8 cellular contexts compared by ENCODE assay signal in the genomic region with DNA sequence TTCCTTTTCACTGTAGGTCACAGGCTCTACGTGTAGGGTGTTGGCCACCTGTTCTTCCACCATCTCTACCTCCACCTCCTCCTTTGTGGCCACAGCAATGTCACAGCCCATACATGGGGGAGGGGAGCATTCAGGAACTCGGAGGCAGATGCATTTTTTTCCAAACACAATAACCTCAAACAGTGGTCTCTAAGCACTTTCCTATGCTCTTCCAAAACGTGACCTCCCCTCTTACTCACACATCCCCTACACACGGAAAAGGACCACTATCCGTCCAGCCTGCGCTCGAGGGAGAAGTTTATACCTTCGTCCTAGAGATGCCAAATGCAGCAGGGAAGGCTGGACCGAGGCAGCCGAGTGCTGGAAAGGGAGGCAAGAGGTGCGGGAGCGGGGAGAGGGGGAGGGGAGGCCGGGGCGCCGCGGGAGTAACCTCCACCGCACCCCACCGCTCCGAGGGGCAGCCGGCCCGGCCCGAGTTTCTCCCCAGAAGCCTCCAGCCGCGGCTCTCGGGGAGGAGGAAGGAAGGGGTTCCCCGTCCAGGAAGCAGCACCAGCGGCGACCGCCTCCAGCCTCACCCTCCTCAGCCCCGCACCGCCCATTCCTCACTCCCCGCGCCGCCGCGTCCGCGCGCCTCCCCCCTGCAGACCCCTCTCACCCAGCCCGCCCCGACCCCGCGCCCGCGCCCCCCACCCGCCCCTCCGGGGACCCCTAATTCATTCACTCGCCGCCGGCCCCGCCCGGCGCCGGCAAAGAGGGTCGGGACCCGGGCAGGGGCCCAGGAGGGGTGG. TPM values are rescaled to one million over a fixed set of nuclear protein-coding genes. Genes with fewer than 3 reads are reported as not detected.
DNase-seq lines count a peak whose midpoint lies in the region; ATAC-seq and TF ChIP-seq lines count a peak whose summit lies in the region.

No MANE protein-coding gene starts in this region.

- peak; percentile 61 for DNase-seq in GM12865 (ENCODE audit: low read depth)
- DNase-seq in NCI-H2196 (lab: John Stamatoyannopoulos, UW; ENCODE audit: unreplicated experiment): peak; percentile 69
- DNase-seq in activated CD8-positive, alpha-beta T cell treated with anti-CD3 and anti-CD28 coated beads, Interleukin-2, amount 10 ng/mL, durations not matched to agents 7 days and 5 days: peak; percentile 60
- DNase-seq in effector memory CD4-positive, alpha-beta T cell: peak; percentile 23 to 45 (median 27)
- peak; percentile 68 for DNase-seq in mesendoderm
- DNase-seq in stimulated activated CD8-positive, alpha-beta memory T cell treated with anti-CD3 and anti-CD28 coated beads, Interleukin-15, amount 100 ng/mL, for 4 hours (ENCODE audit: low read depth in 2 of 2): peak; percentile 7 to 21
- DNase-seq in middle frontal gyrus (ENCODE audit: extremely low spot score, low spot score): no peak

- H3K4ac ChIP-seq in mesendoderm (ENCODE audit: low read depth, low read length): peak overlapping the region; percentile 100

- WGBS in mesendoderm (ENCODE audit: extremely low coverage, insufficient coverage, low lambda C conversion rate): no CpG with 5 or more reads among the region's 56 CpGs

- peak overlapping the region; percentile 92 for H3K27ac Mint-ChIP-seq in activated CD8-positive, alpha-beta T cell treated with anti-CD3 and anti-CD28 coated beads, Interleukin-2, amount 10 ng/mL, durations not matched to agents 7 days and 5 days

- H3K9me3 Mint-ChIP-seq in activated CD8-positive, alpha-beta T cell treated with anti-CD3 and anti-CD28 coated beads, Interleukin-2, amount 10 ng/mL, durations not matched to agents 7 days and 5 days (ENCODE audit: insufficient read depth): no peaks in the 10 kb centered on the region

- peak overlapping the region; percentile 63 for H2BK120ac ChIP-seq in mesendoderm (ENCODE audit: low read depth, low read length)

- H3K18ac ChIP-seq in mesendoderm (ENCODE audit: low read length): peak overlapping the region; percentile 100

- peak overlapping the region; percentile 75 for H3K4me2 ChIP-seq in mesendoderm (ENCODE audit: low read length)

- H3K27me3 ChIP-seq in effector memory CD4-positive, alpha-beta T cell (replicated peaks; ENCODE audit: control insufficient read depth, insufficient read depth, low read length, poor library complexity, severe bottlenecking): no peaks in the 10 kb centered on the region
- no peaks in the 10 kb centered on the region for H3K27me3 ChIP-seq in mesendoderm (ENCODE audit: insufficient read depth, low read length, poor library complexity)

- peak overlapping the region; percentile 39 for H3K23ac ChIP-seq in mesendoderm (ENCODE audit: low read length)

- H3K27ac ChIP-seq in effector memory CD4-positive, alpha-beta T cell (ENCODE audit: insufficient read depth, low read length, poor library complexity, severe bottlenecking): peak overlapping the region; percentile 77
- H3K27ac ChIP-seq in mesendoderm (ENCODE audit: low read depth, low read length): peak overlapping the region; percentile 96

- H2BK15ac ChIP-seq in mesendoderm (replicated peaks; ENCODE audit: low read depth): no peak overlapping the region

- H3K36me3 Mint-ChIP-seq in activated CD8-positive, alpha-beta T cell treated with anti-CD3 and anti-CD28 coated beads, Interleukin-2, amount 10 ng/mL, durations not matched to agents 7 days and 5 days (ENCODE audit: low read depth): peaks cover 28% of the 10 kb centered on the region

- H4K5ac ChIP-seq in mesendoderm (ENCODE audit: low read length): no peak overlapping the region

- H3K27me3 Mint-ChIP-seq in activated CD8-positive, alpha-beta T cell treated with anti-CD3 and anti-CD28 coated beads, Interleukin-2, amount 10 ng/mL, durations not matched to agents 7 days and 5 days (ENCODE audit: low read depth): peaks cover 2% of the 10 kb centered on the region

- POLR2A ChIA-PET in activated CD8-positive, alpha-beta T cell treated with anti-CD3 and anti-CD28 coated beads, Interleukin-2, amount 10 ng/mL, durations not matched to agents 7 days and 5 days (lab: Charles Lee): interaction anchor here (0.6 to 1.5 kb wide), 11 partner anchors 9 to 127 kb away, joined by 3 to 14 read pairs (median 3); a partner anchor contains a TSS

- peaks cover 30% of the 10 kb centered on the region for H3K4me1 Mint-ChIP-seq in activated CD8-positive, alpha-beta T cell treated with anti-CD3 and anti-CD28 coated beads, Interleukin-2, amount 10 ng/mL, durations not matched to agents 7 days and 5 days (ENCODE audit: low read depth)

- peak; percentile 23 for ATAC-seq in HG02623 (IDR thresholded peaks at IDR 0.05; ENCODE audit: unreplicated experiment)
- ATAC-seq in activated CD8-positive, alpha-beta T cell treated with anti-CD3 and anti-CD28 coated beads, Interleukin-2, amount 10 ng/mL, durations not matched to agents 7 days and 5 days: peak; percentile 62

- no peaks in the 10 kb centered on the region for H3K9me3 ChIP-seq in effector memory CD4-positive, alpha-beta T cell (ENCODE audit: control insufficient read depth, low read length)

- H3K56ac ChIP-seq in mesendoderm (ENCODE audit: low read length): peak overlapping the region; percentile 94

- H2BK5ac ChIP-seq in mesendoderm (ENCODE audit: low read length): no peak overlapping the region

- no peak for TF ChIP-seq CTCF in GM12865 (IDR thresholded peaks at IDR 0.05; ENCODE audit: insufficient read depth, low read depth, low read length, missing control alignments)

- peak overlapping the region; percentile 92 for H3K4me3 ChIP-seq in GM12865 (ENCODE audit: low read depth, low read length)
- peak overlapping the region; percentile 81 for H3K4me3 ChIP-seq in effector memory CD4-positive, alpha-beta T cell (ENCODE audit: insufficient read depth, low read depth, low read length, poor library complexity, severe bottlenecking)
- H3K4me3 ChIP-seq in mesendoderm (ENCODE audit: low read length): peak overlapping the region; percentile 75

- peaks cover 34% of the 10 kb centered on the region for H3K79me2 ChIP-seq in mesendoderm (ENCODE audit: control insufficient read depth, insufficient read depth, low read length)

- CTCF ChIA-PET in activated CD8-positive, alpha-beta T cell treated with anti-CD3 and anti-CD28 coated beads, Interleukin-2, amount 10 ng/mL, durations not matched to agents 7 days and 5 days (lab: Charles Lee): interaction anchor here (1.0 to 2.7 kb wide), 5 partner anchors 9 to 134 kb away, joined by 3 to 13 read pairs (median 6); no protein-coding TSS in a partner anchor

- peaks cover 8% of the 10 kb centered on the region for H3K4me1 ChIP-seq in effector memory CD4-positive, alpha-beta T cell (ENCODE audit: control insufficient read depth, insufficient read depth, low read length, poor library complexity, severe bottlenecking)
- H3K4me1 ChIP-seq in mesendoderm (ENCODE audit: control insufficient read depth, low read depth, low read length): peaks cover 3% of the 10 kb centered on the region

- no peaks in the 10 kb centered on the region for H3K36me3 ChIP-seq in effector memory CD4-positive, alpha-beta T cell (ENCODE audit: control insufficient read depth, insufficient read depth, low read length)
- no peaks in the 10 kb centered on the region for H3K36me3 ChIP-seq in mesendoderm (ENCODE audit: control insufficient read depth, insufficient read depth, low read length)

- no peak overlapping the region for H2AK5ac ChIP-seq in mesendoderm (ENCODE audit: low read length)

- peak overlapping the region; percentile 90 for H3K9ac ChIP-seq in mesendoderm (ENCODE audit: low read length)

- peaks cover 5% of the 10 kb centered on the region for H3K79me1 ChIP-seq in mesendoderm (ENCODE audit: low read length)

- peak overlapping the region; percentile 60 for H4K8ac ChIP-seq in mesendoderm (ENCODE audit: low read depth, low read length)

- H3K4me3 Mint-ChIP-seq in activated CD8-positive, alpha-beta T cell treated with anti-CD3 and anti-CD28 coated beads, Interleukin-2, amount 10 ng/mL, durations not matched to agents 7 days and 5 days: peak overlapping the region; percentile 88

RNA-seq across cellular contexts. Expression of a gene that starts 0.6 kb away (rescaled TPM):
- 10 to 100 TPM; 33.4 to 37.6 TPM for total RNA-seq in activated CD8-positive, alpha-beta T cell treated with anti-CD3 and anti-CD28 coated beads, Interleukin-2, amount 10 ng/mL, durations not matched to agents 7 days and 5 days
- 56.3 TPM for polyA plus RNA-seq in mesendoderm (2013, experiment 1 of 2)
- 55.6 TPM for polyA plus RNA-seq in mesendoderm (2013, experiment 2 of 2)

RNA-seq across cellular contexts. Expression of a gene that starts 55.1 kb away (rescaled TPM):
- total RNA-seq in activated CD8-positive, alpha-beta T cell treated with anti-CD3 and anti-CD28 coated beads, Interleukin-2, amount 10 ng/mL, durations not matched to agents 7 days and 5 days: 1 to 10 TPM; 8.9 to 9.7 TPM
- 19.9 TPM for polyA plus RNA-seq in mesendoderm (2013, experiment 1 of 2)
- 18.6 TPM for polyA plus RNA-seq in mesendoderm (2013, experiment 2 of 2)

RNA-seq across cellular contexts. Expression of a gene that starts 55.2 kb away (rescaled TPM):
- under 1 TPM in 1 of 2 experiments, not detected in 1; 0.16 TPM for total RNA-seq in activated CD8-positive, alpha-beta T cell treated with anti-CD3 and anti-CD28 coated beads, Interleukin-2, amount 10 ng/mL, durations not matched to agents 7 days and 5 days
- polyA plus RNA-seq in mesendoderm (2013, experiment 1 of 2): 0.69 TPM
- polyA plus RNA-seq in mesendoderm (2013, experiment 2 of 2): 0.41 TPM
